ENCODE assay signal across 8 cellular contexts in the genomic region with DNA sequence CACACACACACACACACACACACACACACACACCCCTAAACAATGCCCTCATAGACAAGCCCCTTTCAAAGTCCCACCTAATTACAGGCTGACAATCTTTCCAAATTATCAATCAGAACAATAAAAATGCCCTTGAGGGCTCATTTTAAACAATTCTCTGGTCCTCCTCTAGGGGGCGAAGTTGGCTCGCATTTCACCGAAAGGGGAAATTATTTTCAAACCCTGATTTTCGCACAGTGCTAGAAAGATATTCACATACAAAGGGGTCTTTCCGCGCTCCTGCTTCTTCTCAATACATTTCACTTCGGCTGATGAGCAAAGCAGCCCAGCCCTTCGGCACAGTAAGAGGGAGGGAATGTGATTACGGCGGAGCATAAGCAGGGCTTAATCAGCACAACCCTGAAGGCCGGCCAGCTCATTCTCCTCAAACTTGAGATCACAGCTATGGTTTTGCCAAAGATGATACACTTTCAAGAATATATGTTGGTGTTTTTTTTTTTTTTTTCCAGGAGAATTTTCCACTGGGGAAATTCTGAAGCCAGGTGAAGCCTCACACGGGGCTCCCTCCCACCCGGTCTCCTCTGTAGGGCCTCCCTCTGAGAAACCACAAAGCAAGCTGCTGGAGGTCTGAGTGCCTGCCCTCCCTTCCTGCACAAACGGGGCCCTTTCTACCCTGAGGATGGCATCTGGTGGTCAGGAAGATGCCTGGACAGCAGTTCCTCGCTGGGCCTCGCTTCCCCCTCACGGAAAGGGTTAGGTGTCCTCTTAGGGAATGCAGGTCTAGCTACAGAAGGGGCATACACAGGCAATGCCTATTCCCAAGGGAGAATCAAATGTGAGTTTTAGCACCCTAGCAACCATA.
DNase-seq lines count a peak whose midpoint lies in the region; ATAC-seq lines count a peak whose summit lies in the region.

No MANE protein-coding gene starts in this region.

- H3K4me1 Mint-ChIP-seq in activated naive CD8-positive, alpha-beta T cell treated with anti-CD3 and anti-CD28 coated beads, Interleukin-2, amount 50 U/mL, for 24 hours = peaks cover 44% of the 10 kb centered on the region

- peak; percentile 53 for ATAC-seq in HG03342 (IDR thresholded peaks at IDR 0.05; ENCODE audit: unreplicated experiment)
- ATAC-seq in activated naive CD8-positive, alpha-beta T cell treated with anti-CD3 and anti-CD28 coated beads, Interleukin-2, amount 50 U/mL, for 24 hours = peak; percentile 80
- ATAC-seq in left ventricle myocardium superior = peak; percentile 71
- no peak for ATAC-seq in GM18519 (IDR thresholded peaks at IDR 0.05; ENCODE audit: low FRiP score, unreplicated experiment)

- no peaks in the 10 kb centered on the region for H3K36me3 Mint-ChIP-seq in activated naive CD8-positive, alpha-beta T cell treated with anti-CD3 and anti-CD28 coated beads, Interleukin-2, amount 50 U/mL, for 24 hours (ENCODE audit: low read depth)

- H3K27ac Mint-ChIP-seq in activated naive CD8-positive, alpha-beta T cell treated with anti-CD3 and anti-CD28 coated beads, Interleukin-2, amount 50 U/mL, for 24 hours = no peak overlapping the region

- peaks cover 35% of the 10 kb centered on the region for H3K27me3 Mint-ChIP-seq in activated naive CD8-positive, alpha-beta T cell treated with anti-CD3 and anti-CD28 coated beads, Interleukin-2, amount 50 U/mL, for 24 hours

- peak overlapping the region; percentile 1 for H3K4me3 Mint-ChIP-seq in activated naive CD8-positive, alpha-beta T cell treated with anti-CD3 and anti-CD28 coated beads, Interleukin-2, amount 50 U/mL, for 24 hours

- intact Hi-C loops in left ventricle myocardium superior (cut with micrococcal nuclease) = loop anchor here (5.0 kb wide), 2 partner anchors 81 to 346 kb away; no protein-coding TSS in a partner anchor
- intact Hi-C loops in posterior vena cava (cut with DNase I) = loop anchor here (10.0 kb wide), 2 partner anchors 68 to 348 kb away; partner anchors contain the start of gene GNG12 (in 1 of the 2)

- H3K9me3 Mint-ChIP-seq in activated naive CD8-positive, alpha-beta T cell treated with anti-CD3 and anti-CD28 coated beads, Interleukin-2, amount 50 U/mL, for 24 hours = no peaks in the 10 kb centered on the region

- DNase-seq in NCI-H2029 treated with DMSO at 0.1 percent for 48 hours (lab: John Stamatoyannopoulos, UW) (peak; percentile 32), NCI-H2029 (lab: John Stamatoyannopoulos, UW) (no peak), OCI-M1 (lab: John Stamatoyannopoulos, UW) (peak; percentile 73), left ventricle myocardium superior (peak; percentile 43), posterior vena cava (ENCODE audit: low spot score) (peak; percentile 84)
- DNase-seq in activated naive CD8-positive, alpha-beta T cell treated with anti-CD3 and anti-CD28 coated beads, Interleukin-2, amount 50 U/mL, for 24 hours = peak; percentile 52
